1 cellular context compared by ENCODE assay signal in the genomic region with DNA sequence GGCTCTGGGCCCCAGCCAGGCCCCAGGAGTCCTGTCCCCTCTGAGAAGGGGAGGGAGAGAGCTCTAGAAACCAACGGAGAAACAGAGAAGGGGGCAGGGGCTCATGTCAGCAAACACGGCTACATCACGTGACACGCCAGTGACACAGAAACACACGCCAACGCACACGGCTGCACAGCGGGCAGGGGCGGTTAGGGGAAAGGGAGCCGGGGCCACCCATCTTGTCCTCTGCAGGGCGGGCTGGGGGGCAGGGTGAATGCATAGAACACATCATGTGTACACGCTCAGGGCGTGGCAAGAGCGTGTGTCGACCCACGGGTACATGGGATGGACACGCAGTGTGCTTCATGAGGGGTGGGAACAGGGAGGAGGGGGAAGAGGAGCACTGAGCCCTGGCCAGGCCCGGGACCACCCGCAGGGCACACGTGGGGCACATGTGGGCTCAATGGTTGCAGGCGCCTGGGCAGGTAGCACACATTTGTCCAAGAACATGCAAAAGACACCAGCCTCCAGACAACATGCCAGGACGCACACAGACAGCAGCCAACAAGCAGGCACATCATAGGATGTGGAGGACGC.
TF ChIP-seq lines count a peak whose summit lies in the region.

No MANE protein-coding gene starts in this region.

TF ChIP-seq in HepG2, 621 proteins besides CTCF, POLR2A, EP300 and RAD21:
- TF ChIP-seq, protein P1, sequence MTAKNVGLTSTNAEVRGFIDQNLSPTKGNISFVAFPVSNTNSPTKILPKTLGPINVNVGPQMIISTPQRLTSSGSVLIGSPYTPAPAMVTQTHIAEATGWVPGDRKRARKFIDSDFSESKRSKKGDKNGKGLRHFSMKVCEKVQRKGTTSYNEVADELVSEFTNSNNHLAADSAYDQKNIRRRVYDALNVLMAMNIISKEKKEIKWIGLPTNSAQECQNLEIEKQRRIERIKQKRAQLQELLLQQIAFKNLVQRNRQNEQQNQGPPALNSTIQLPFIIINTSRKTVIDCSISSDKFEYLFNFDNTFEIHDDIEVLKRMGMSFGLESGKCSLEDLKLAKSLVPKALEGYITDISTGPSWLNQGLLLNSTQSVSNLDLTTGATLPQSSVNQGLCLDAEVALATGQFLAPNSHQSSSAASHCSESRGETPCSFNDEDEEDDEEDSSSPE (CRISPR knock-in tag; IDR thresholded peaks at IDR 0.05), result no peak
- no peak for TF ChIP-seq TEAD3 (CRISPR knock-in tag; optimal IDR thresholded peaks at IDR 0.05; ENCODE audit: borderline replicate concordance)
- TF ChIP-seq, protein P2, sequence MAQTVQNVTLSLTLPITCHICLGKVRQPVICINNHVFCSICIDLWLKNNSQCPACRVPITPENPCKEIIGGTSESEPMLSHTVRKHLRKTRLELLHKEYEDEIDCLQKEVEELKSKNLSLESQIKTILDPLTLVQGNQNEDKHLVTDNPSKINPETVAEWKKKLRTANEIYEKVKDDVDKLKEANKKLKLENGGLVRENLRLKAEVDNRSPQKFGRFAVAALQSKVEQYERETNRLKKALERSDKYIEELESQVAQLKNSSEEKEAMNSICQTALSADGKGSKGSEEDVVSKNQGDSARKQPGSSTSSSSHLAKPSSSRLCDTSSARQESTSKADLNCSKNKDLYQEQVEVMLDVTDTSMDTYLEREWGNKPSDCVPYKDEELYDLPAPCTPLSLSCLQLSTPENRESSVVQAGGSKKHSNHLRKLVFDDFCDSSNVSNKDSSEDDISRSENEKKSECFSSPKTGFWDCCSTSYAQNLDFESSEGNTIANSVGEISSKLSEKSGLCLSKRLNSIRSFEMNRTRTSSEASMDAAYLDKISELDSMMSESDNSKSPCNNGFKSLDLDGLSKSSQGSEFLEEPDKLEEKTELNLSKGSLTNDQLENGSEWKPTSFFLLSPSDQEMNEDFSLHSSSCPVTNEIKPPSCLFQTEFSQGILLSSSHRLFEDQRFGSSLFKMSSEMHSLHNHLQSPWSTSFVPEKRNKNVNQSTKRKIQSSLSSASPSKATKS (CRISPR knock-in tag; IDR thresholded peaks at IDR 0.05), result no peak
- TF ChIP-seq ZNF891 (CRISPR knock-in tag; IDR thresholded peaks at IDR 0.05), result no peak
- no peak for TF ChIP-seq CBFB (CRISPR knock-in tag; IDR thresholded peaks at IDR 0.05)
- TF ChIP-seq AGO2 (optimal IDR thresholded peaks at IDR 0.05; ENCODE audit: low read depth, low read length), result peak; percentile 67
- TF ChIP-seq PLRG1 (conservative IDR thresholded peaks at IDR 0.05), result no peak
- TF ChIP-seq ZNF674 (CRISPR knock-in tag; IDR thresholded peaks at IDR 0.05; ENCODE audit: low read depth), result no peak
- TF ChIP-seq KDM1A (CRISPR knock-in tag; IDR thresholded peaks at IDR 0.05), result no peak
- TF ChIP-seq ZNF253 (CRISPR knock-in tag; IDR thresholded peaks at IDR 0.05; ENCODE audit: borderline replicate concordance), result no peak
- TF ChIP-seq MNT (IDR thresholded peaks at IDR 0.05), result no peak
- TF ChIP-seq NCOA1 (CRISPR knock-in tag; IDR thresholded peaks at IDR 0.05), result no peak
- TF ChIP-seq SNAI1 (CRISPR knock-in tag; IDR thresholded peaks at IDR 0.05; ENCODE audit: borderline replicate concordance), result no peak
- TF ChIP-seq POLR2G (IDR thresholded peaks at IDR 0.05; ENCODE audit: low read depth, low read length), result peak; percentile 34; the same call in 1 of the 2 replicates
TF ChIP-seq in HepG2: peak in this region for 2.
